ENCODE assay signal across 13 cellular contexts in the genomic region with DNA sequence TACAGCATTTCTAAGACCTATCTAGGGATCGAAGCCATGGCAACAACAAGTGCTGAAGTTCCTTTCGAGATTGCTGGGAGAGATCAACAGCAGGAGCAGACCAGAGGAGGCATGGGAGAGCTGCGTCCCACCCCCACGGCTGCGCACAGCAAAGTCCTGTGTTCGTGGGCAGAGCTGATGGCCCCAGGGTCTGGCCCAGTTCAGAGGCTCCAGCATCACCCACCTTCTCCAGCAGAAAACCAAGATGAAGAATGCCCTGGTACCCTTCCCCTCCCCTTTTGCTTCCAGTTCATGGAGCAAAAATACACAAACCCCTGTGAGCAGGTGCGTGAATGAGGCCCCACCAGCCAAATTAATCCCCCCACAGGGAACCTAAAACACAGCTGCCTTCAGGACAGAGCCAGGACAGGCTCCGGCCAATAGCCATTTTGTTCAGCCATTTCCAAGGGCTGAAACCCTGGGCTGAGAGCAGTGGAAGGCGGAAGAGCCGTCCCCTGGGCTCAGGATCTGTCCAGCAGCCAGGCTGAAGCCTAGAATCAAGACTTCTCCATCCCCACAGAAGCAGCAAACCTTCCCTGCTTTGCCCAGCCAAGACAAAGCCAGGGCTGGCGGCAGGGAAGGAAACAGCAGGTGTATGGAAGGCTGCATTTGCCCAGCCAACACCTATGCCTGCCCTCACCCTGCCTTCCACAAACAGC.
DNase-seq lines count a peak whose midpoint lies in the region; ATAC-seq and TF ChIP-seq lines count a peak whose summit lies in the region.
"Had no signal": no experiment of that assay in that cellular context is flagged by ENCODE, and none has a peak within 500 bp of the region (broad histone marks: within the 10 kb centered on the region; RNA-seq: fewer than 3 reads in every experiment).

No MANE protein-coding gene starts in this region.

- peak overlapping the region in 9 of 11 experiments; percentile 49 to 85 (median 82); a peak in 10 of 22 replicates for H3K9ac ChIP-seq in BLaER1 treated with 17β-estradiol and CSF1 and Interleukin-3, amounts not matched to agents 10 nM and 100 nM

- H3K27ac Mint-ChIP-seq in natural killer cell treated with Interleukin-12 subunit alpha and Interleukin-12 subunit beta and Interleukin-15 and Interleukin-18, amount 100 ng/mL, for 72 hours, result peak overlapping the region; percentile 100

- peaks cover 22% of the 10 kb centered on the region for H3K36me3 Mint-ChIP-seq in natural killer cell treated with Interleukin-12 subunit alpha and Interleukin-12 subunit beta and Interleukin-15 and Interleukin-18, amount 100 ng/mL, for 72 hours

- TF ChIP-seq CTCF in HEK293 (tag by site-specific recombination; IDR thresholded peaks at IDR 0.05) (no peak), adrenal gland (IDR thresholded peaks at IDR 0.05) (no peak), psoas muscle (IDR thresholded peaks at IDR 0.05) (no peak), GM13976 (IDR thresholded peaks at IDR 0.05; ENCODE audit: borderline replicate concordance, control extremely low read depth, extremely low read depth, insufficient read depth, missing control alignments) (no peak)

- TF ChIP-seq POLR2A in adrenal gland (IDR thresholded peaks at IDR 0.05) (no peak), GM18505 (IDR thresholded peaks at IDR 0.05; ENCODE audit: borderline replicate concordance, extremely low read depth, insufficient read depth, insufficient read length) (no peak)

- intact Hi-C loops in adrenal gland (cut with DNase I), result no loop called here
- intact Hi-C loops in psoas muscle (cut with DNase I), result no loop called here

- peaks cover 0 to 100% (median 0%) of the 10 kb centered on the region in 11 experiments; a peak in 6 of 22 replicates for H4K20me1 ChIP-seq in BLaER1 treated with 17β-estradiol and CSF1 and Interleukin-3, amounts not matched to agents 10 nM and 100 nM

- CTCF ChIA-PET in HEK293 (lab: Yijun Ruan, JAX), result no interaction called here

- in situ Hi-C loops in GM13976 (cut with MboI; ENCODE audit: low sequenced_read_pairs, unreplicated experiment), result no loop called here

- no peaks in the 10 kb centered on the region for H3K27me3 Mint-ChIP-seq in natural killer cell treated with Interleukin-12 subunit alpha and Interleukin-12 subunit beta and Interleukin-15 and Interleukin-18, amount 100 ng/mL, for 72 hours

- peaks cover 84 to 100% (median 93%) of the 10 kb centered on the region in 10 experiments for H3K4me1 ChIP-seq in BLaER1 treated with 17β-estradiol and CSF1 and Interleukin-3, amounts not matched to agents 10 nM and 100 nM
- H3K4me1 ChIP-seq in HEK293 (ENCODE audit: control insufficient read depth, insufficient read depth, low read length), result no peaks in the 10 kb centered on the region
- peaks cover 23 to 43% of the 10 kb centered on the region in 2 donors for H3K4me1 ChIP-seq in adrenal gland (replicated peaks in 1 of 2)
- no peaks in the 10 kb centered on the region for H3K4me1 ChIP-seq in psoas muscle
- H3K4me1 ChIP-seq: BE2C had no signal

- DNase-seq in adrenal gland (no peak), psoas muscle (no peak), GM13976 (ENCODE audit: low spot score) (no peak)
- DNase-seq in natural killer cell treated with Interleukin-12 subunit alpha and Interleukin-12 subunit beta and Interleukin-15 and Interleukin-18, amount 100 ng/mL, for 72 hours (ENCODE audit: low spot score), result no peak
- DNase-seq: cortex of kidney, heart right ventricle, ovary had no signal

- H3K4me3 ChIP-seq in BLaER1 treated with 17β-estradiol and CSF1 and Interleukin-3, amounts not matched to agents 10 nM and 100 nM, result no peak overlapping the region; a peak in 1 of 20 replicates
- H3K4me3 ChIP-seq in HEK293 (ENCODE audit: low read depth, low read length) (no peak overlapping the region), adrenal gland (no peak overlapping the region), psoas muscle (no peak overlapping the region)
- H3K4me3 ChIP-seq: heart right ventricle, ovary, smooth muscle cell had no signal

- POLR2A ChIA-PET in HEK293 (lab: Yijun Ruan, JAX), result no interaction called here

- peaks cover 0 to 69% (median 19%) of the 10 kb centered on the region in 11 experiments; a peak in 18 of 22 replicates for H3K36me3 ChIP-seq in BLaER1 treated with 17β-estradiol and CSF1 and Interleukin-3, amounts not matched to agents 10 nM and 100 nM
- H3K36me3 ChIP-seq in HEK293 (ENCODE audit: control insufficient read depth in 2 of 2, insufficient read depth in 1 of 2, low read length in 2 of 2) (peaks cover 0 to 8% of the 10 kb centered on the region in 2 experiments; a peak in 1 of 3 replicates), adrenal gland (replicated peaks in 1 of 2) (peaks cover 0 to 4% of the 10 kb centered on the region in 2 donors), psoas muscle (ENCODE audit: insufficient read depth in 1 of 2, low read depth in 1 of 2) (no peaks in the 10 kb centered on the region)
- H3K36me3 ChIP-seq: BE2C, ovary had no signal

- H3K4me1 Mint-ChIP-seq in natural killer cell treated with Interleukin-12 subunit alpha and Interleukin-12 subunit beta and Interleukin-15 and Interleukin-18, amount 100 ng/mL, for 72 hours (ENCODE audit: low read depth in 2 of 2), result peaks cover 79 to 86% of the 10 kb centered on the region in 2 donors

- no peaks in the 10 kb centered on the region for H3K9me3 Mint-ChIP-seq in natural killer cell treated with Interleukin-12 subunit alpha and Interleukin-12 subunit beta and Interleukin-15 and Interleukin-18, amount 100 ng/mL, for 72 hours

- peaks cover 0 to 12% (median 6%) of the 10 kb centered on the region in 11 experiments; a peak in 12 of 22 replicates for H3K9me3 ChIP-seq in BLaER1 treated with 17β-estradiol and CSF1 and Interleukin-3, amounts not matched to agents 10 nM and 100 nM (replicated peaks in 1 of 11)
- H3K9me3 ChIP-seq in HEK293 (ENCODE audit: control insufficient read depth, insufficient read depth, low read depth, low read length) (no peaks in the 10 kb centered on the region), adrenal gland (replicated peaks in 1 of 3) (no peaks in the 10 kb centered on the region), psoas muscle (no peaks in the 10 kb centered on the region)
- H3K9me3 ChIP-seq: BE2C, heart right ventricle, ovary had no signal

- H3K4me3 Mint-ChIP-seq in natural killer cell treated with Interleukin-12 subunit alpha and Interleukin-12 subunit beta and Interleukin-15 and Interleukin-18, amount 100 ng/mL, for 72 hours, result peak overlapping the region; percentile 89

- no peak for ATAC-seq in natural killer cell treated with Interleukin-12 subunit alpha and Interleukin-12 subunit beta and Interleukin-15 and Interleukin-18, amount 100 ng/mL, for 72 hours
- ATAC-seq in psoas muscle, result no peak
- no peak for ATAC-seq in HG02870 (IDR thresholded peaks at IDR 0.05; ENCODE audit: unreplicated experiment)
- ATAC-seq in GM18505 (IDR thresholded peaks at IDR 0.05; ENCODE audit: unreplicated experiment), result no peak
- ATAC-seq: heart right ventricle had no signal

- H3K4me2 ChIP-seq in BLaER1 treated with 17β-estradiol and CSF1 and Interleukin-3, amounts not matched to agents 10 nM and 100 nM, result peak overlapping the region; percentile 79 to 98 (median 92)
- H3K4me2 ChIP-seq: smooth muscle cell had no signal

- 81 to 96% (median 89%) methylated on average over 6 to 11 of the region's 11 CpGs for WGBS in adrenal gland, 4 donors
- 73 to 79% (median 75%) methylated on average over 11 of the region's 11 CpGs for WGBS in psoas muscle, 3 donors

- peak overlapping the region in 10 of 11 experiments; percentile 75 to 96 (median 92); a peak in 19 of 22 replicates for H3K27ac ChIP-seq in BLaER1 treated with 17β-estradiol and CSF1 and Interleukin-3, amounts not matched to agents 10 nM and 100 nM
- H3K27ac ChIP-seq in HEK293 (ENCODE audit: extremely low read depth, low read depth, low read length) (no peak overlapping the region), adrenal gland (peak overlapping the region in 3 of 5 donors; percentile 29 to 82 (median 69)), psoas muscle (no peak overlapping the region)
- H3K27ac ChIP-seq: ovary had no signal

- H3K27me3 ChIP-seq in BLaER1 treated with 17β-estradiol and CSF1 and Interleukin-3, amounts not matched to agents 10 nM and 100 nM, result no peaks in the 10 kb centered on the region
- H3K27me3 ChIP-seq in adrenal gland, result no peaks in the 10 kb centered on the region
- H3K27me3 ChIP-seq in psoas muscle (ENCODE audit: insufficient read depth in 3 of 3, low read length in 2 of 3), result peaks cover 0 to 2% (median 0%) of the 10 kb centered on the region in 3 donors
- H3K27me3 ChIP-seq: BE2C, heart right ventricle, ovary had no signal

TF ChIP-seq in HEK293, 187 proteins besides CTCF, POLR2A, EP300 and RAD21:
- no peak for TF ChIP-seq ZNF571 (tag by site-specific recombination; IDR thresholded peaks at IDR 0.05)
- TF ChIP-seq, protein P1, sequence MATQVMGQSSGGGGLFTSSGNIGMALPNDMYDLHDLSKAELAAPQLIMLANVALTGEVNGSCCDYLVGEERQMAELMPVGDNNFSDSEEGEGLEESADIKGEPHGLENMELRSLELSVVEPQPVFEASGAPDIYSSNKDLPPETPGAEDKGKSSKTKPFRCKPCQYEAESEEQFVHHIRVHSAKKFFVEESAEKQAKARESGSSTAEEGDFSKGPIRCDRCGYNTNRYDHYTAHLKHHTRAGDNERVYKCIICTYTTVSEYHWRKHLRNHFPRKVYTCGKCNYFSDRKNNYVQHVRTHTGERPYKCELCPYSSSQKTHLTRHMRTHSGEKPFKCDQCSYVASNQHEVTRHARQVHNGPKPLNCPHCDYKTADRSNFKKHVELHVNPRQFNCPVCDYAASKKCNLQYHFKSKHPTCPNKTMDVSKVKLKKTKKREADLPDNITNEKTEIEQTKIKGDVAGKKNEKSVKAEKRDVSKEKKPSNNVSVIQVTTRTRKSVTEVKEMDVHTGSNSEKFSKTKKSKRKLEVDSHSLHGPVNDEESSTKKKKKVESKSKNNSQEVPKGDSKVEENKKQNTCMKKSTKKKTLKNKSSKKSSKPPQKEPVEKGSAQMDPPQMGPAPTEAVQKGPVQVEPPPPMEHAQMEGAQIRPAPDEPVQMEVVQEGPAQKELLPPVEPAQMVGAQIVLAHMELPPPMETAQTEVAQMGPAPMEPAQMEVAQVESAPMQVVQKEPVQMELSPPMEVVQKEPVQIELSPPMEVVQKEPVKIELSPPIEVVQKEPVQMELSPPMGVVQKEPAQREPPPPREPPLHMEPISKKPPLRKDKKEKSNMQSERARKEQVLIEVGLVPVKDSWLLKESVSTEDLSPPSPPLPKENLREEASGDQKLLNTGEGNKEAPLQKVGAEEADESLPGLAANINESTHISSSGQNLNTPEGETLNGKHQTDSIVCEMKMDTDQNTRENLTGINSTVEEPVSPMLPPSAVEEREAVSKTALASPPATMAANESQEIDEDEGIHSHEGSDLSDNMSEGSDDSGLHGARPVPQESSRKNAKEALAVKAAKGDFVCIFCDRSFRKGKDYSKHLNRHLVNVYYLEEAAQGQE (tag by site-specific recombination; IDR thresholded peaks at IDR 0.05), result peak; percentile 67; the same call in 1 of the 2 replicates

Comparison
In these comparisons a context has a peak if more than half of its experiments do, and no peak if none do; other contexts are left out.
1. H3K27ac ChIP-seq: peak in BLaER1 treated with 17β-estradiol and CSF1 and Interleukin-3, amounts not matched to agents 10 nM and 100 nM (10 of 11) and adrenal gland (3 of 5); none in HEK293 (single experiment) and psoas muscle (single experiment).